ENCODE assay signal across 11 cellular contexts in genomic region chr17:78746263-78746948, GRCh38. TPM values are rescaled to one million over a fixed set of nuclear protein-coding genes. Genes with fewer than 3 reads are reported as not detected.
DNase-seq lines count a peak whose midpoint lies in the region; ATAC-seq and TF ChIP-seq lines count a peak whose summit lies in the region.
"Had no signal": no experiment of that assay in that cellular context is flagged by ENCODE, and none has a peak within 500 bp of the region (broad histone marks: within the 10 kb centered on the region; RNA-seq: fewer than 3 reads in every experiment).

No MANE protein-coding gene starts in this region.

- 69 to 72% methylated on average over 12 of the region's 12 CpGs for WGBS in upper lobe of left lung, 2 donors
- 77% methylated on average over 12 of the region's 12 CpGs for WGBS in prostate gland

- intact Hi-C loops in left ventricle myocardium inferior (cut with micrococcal nuclease) (no loop called here), cardiac septum (cut with DNase I) (no loop called here), activated B cell treated with CpG ODN at 0.5 μM for 24 hours (cut with micrococcal nuclease) (loop anchor here (2.0 kb wide), 1 partner anchor 28 kb away; no protein-coding TSS in a partner anchor), prostate gland (cut with DNase I) (loop anchor here (5.0 kb wide), 1 partner anchor 249 kb away; no protein-coding TSS in a partner anchor)

- peaks cover 29% of the 10 kb centered on the region for H3K36me3 Mint-ChIP-seq in activated B cell treated with CpG ODN at 0.5 μM for 24 hours (ENCODE audit: low read depth)

- ATAC-seq in activated B cell treated with CpG ODN at 0.5 μM for 24 hours (ENCODE audit: low read depth) (no peak), upper lobe of left lung (ENCODE audit: low FRiP score in 2 of 2) (no peak)

- H3K27me3 ChIP-seq in left ventricle myocardium inferior (ENCODE audit: low read depth) (no peaks in the 10 kb centered on the region), upper lobe of left lung (no peaks in the 10 kb centered on the region), prostate gland (replicated peaks; ENCODE audit: insufficient read depth) (no peaks in the 10 kb centered on the region)
- H3K27me3 ChIP-seq: testis had no signal

- H3K9me3 Mint-ChIP-seq in activated B cell treated with CpG ODN at 0.5 μM for 24 hours = no peaks in the 10 kb centered on the region

- H3K4me1 ChIP-seq in left ventricle myocardium inferior = peaks cover 86% of the 10 kb centered on the region
- peaks cover 53 to 79% (median 69%) of the 10 kb centered on the region in 4 donors for H3K4me1 ChIP-seq in upper lobe of left lung
- peaks cover 14% of the 10 kb centered on the region for H3K4me1 ChIP-seq in prostate gland (replicated peaks)
- H3K4me1 ChIP-seq: testis had no signal

- DNase-seq in left ventricle myocardium inferior = no peak
- no peak for DNase-seq in cardiac septum (ENCODE audit: low spot score)
- DNase-seq in activated B cell treated with CpG ODN at 0.5 μM for 24 hours = no peak
- peak; percentile 60 for DNase-seq in left kidney (ENCODE audit: low read depth, low spot score)
- DNase-seq in upper lobe of left lung = peak in 1 of 2 donors; percentile 47
- no peak for DNase-seq in OCI-M2 (lab: John Stamatoyannopoulos, UW; ENCODE audit: unreplicated experiment)
- no peak for DNase-seq in activated effector memory CD4-positive, alpha-beta T cell treated with anti-CD3 and anti-CD28 coated beads, Interleukin-2, amount 50 U/mL, for 16 hours
- no peak for DNase-seq in prostate gland (ENCODE audit: low spot score)
- DNase-seq: NCI-H1092 treated with DMSO at 0.1 percent for 48 hours; stimulated activated CD4-positive, alpha-beta T cell treated with anti-CD3 and anti-CD28 coated beads, Interleukin-2, amount 100 ng/mL, for 48 hours; testis had no signal

- H3K9me3 ChIP-seq in left ventricle myocardium inferior (replicated peaks) (no peaks in the 10 kb centered on the region), upper lobe of left lung (no peaks in the 10 kb centered on the region), prostate gland (no peaks in the 10 kb centered on the region)
- H3K9me3 ChIP-seq: testis had no signal

- H3K27ac ChIP-seq in left ventricle myocardium inferior (replicated peaks) (peak overlapping the region; percentile 80), upper lobe of left lung (peak overlapping the region; percentile 32 to 88 (median 73)), prostate gland (no peak overlapping the region)
- H3K27ac ChIP-seq: testis had no signal

- TF ChIP-seq CTCF in left ventricle myocardium inferior (IDR thresholded peaks at IDR 0.05; ENCODE audit: borderline replicate concordance) = no peak
- TF ChIP-seq CTCF in activated B cell treated with CpG ODN at 0.5 μM for 24 hours (IDR thresholded peaks at IDR 0.05) = no peak
- TF ChIP-seq CTCF in upper lobe of left lung (IDR thresholded peaks at IDR 0.05) = no peak
- TF ChIP-seq CTCF in prostate gland (IDR thresholded peaks at IDR 0.05) = no peak

- POLR2A ChIA-PET in activated B cell treated with CpG ODN at 0.5 μM for 24 hours (lab: Charles Lee) = interaction anchor here (0.5 to 5.7 kb wide), 5 partner anchors 10 to 34 kb away, joined by 4 to 72 read pairs (median 8); no protein-coding TSS in a partner anchor

- no peak overlapping the region for H3K4me3 Mint-ChIP-seq in activated B cell treated with CpG ODN at 0.5 μM for 24 hours

- H3K4me3 ChIP-seq in left ventricle myocardium inferior (no peak overlapping the region), upper lobe of left lung (no peak overlapping the region), prostate gland (no peak overlapping the region)
- H3K4me3 ChIP-seq: testis had no signal

- CTCF ChIA-PET in activated B cell treated with CpG ODN at 0.5 μM for 24 hours (lab: Charles Lee) = interaction anchor here (1.0 to 2.0 kb wide), 9 partner anchors 12 to 250 kb away, joined by 3 to 12 read pairs (median 4); no protein-coding TSS in a partner anchor

- peak overlapping the region; percentile 87 for H3K27ac Mint-ChIP-seq in activated B cell treated with CpG ODN at 0.5 μM for 24 hours

- peaks cover 96% of the 10 kb centered on the region for H3K4me1 Mint-ChIP-seq in activated B cell treated with CpG ODN at 0.5 μM for 24 hours

- TF ChIP-seq POLR2A in upper lobe of left lung (IDR thresholded peaks at IDR 0.05) (no peak), prostate gland (IDR thresholded peaks at IDR 0.05) (no peak)

- H3K36me3 ChIP-seq in left ventricle myocardium inferior = no peaks in the 10 kb centered on the region
- no peaks in the 10 kb centered on the region for H3K36me3 ChIP-seq in upper lobe of left lung
- no peaks in the 10 kb centered on the region for H3K36me3 ChIP-seq in prostate gland

- no peak for TF ChIP-seq EP300 in upper lobe of left lung (IDR thresholded peaks at IDR 0.05)

- no peaks in the 10 kb centered on the region for H3K27me3 Mint-ChIP-seq in activated B cell treated with CpG ODN at 0.5 μM for 24 hours

RNA-seq across cellular contexts. Expression of gene CYTH1, which starts 35.7 kb away (rescaled TPM):
- 28.9 TPM for total RNA-seq in left ventricle myocardium inferior
- 29.4 TPM for total RNA-seq in cardiac septum
- 368 and 391 TPM in 2 replicates for total RNA-seq in activated B cell treated with CpG ODN at 0.5 μM for 24 hours
- total RNA-seq in upper lobe of left lung = 100 to 1,000 TPM; 113 to 295 (median 121) TPM
- 10 to 100 TPM; 65.2 to 73.9 TPM for total RNA-seq in prostate gland

Comparison
In these comparisons a context has a peak if more than half of its experiments do, and no peak if none do; other contexts are left out.
1. H3K27ac ChIP-seq: peak in left ventricle myocardium inferior (single experiment) and upper lobe of left lung (4 of 4); none in prostate gland (0 of 2).
2. intact Hi-C loops: an anchor here in activated B cell treated with CpG ODN at 0.5 μM for 24 hours (2.0 kb wide) and prostate gland (5.0 kb wide); none called in left ventricle myocardium inferior and cardiac septum.